Comparison of ENCODE assay signal across 18 cellular contexts in the genomic region with DNA sequence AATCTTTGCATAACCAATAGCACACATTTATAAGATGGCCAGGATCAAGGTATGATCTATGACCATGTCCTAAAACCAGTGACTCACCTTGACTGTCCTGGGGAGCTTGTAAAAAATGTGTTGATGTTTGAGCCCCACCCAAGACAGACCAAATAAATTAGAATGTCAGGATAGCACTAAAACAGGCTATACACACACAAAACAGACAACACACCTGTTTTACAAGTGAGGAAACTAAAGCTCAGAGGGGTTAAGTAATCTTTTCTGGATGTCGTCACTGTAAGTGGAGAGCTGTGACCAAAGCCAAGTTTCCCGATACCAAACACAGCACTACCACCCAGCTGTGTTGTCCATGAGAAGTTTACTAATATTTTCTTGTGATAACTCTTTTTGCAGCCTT.
"Had no signal": no experiment of that assay in that cellular context is flagged by ENCODE, and none has a peak within 500 bp of the region (broad histone marks: within the 10 kb centered on the region; RNA-seq: fewer than 3 reads in every experiment).

No MANE protein-coding gene starts in this region.

- H3K27me3 Mint-ChIP-seq: activated CD4-positive, alpha-beta T cell treated with anti-CD3 and anti-CD28 coated beads, Interleukin-2, amount 10 ng/mL, durations not matched to agents 7 days and 5 days had no signal

- H3K4me1 Mint-ChIP-seq: natural killer cell had no signal

- DNase-seq: activated CD4-positive, alpha-beta T cell treated with anti-CD3 and anti-CD28 coated beads, Interleukin-2, amount 10 ng/mL, durations not matched to agents 7 days and 5 days; activated CD8-positive, alpha-beta memory T cell treated with anti-CD3 and anti-CD28 coated beads, Interleukin-2, amount 50 U/mL, for 48 hours; activated effector memory CD4-positive, alpha-beta T cell treated with anti-CD3 and anti-CD28 coated beads, Interleukin-2, amount 50 U/mL, for 16 hours; activated T-cell treated with anti-CD3 and anti-CD28 coated beads, Interleukin-2, amount 50 U/mL, for 72 hours; amygdala; caudate nucleus; dorsolateral prefrontal cortex; foreskin melanocyte; left lung; natural killer cell; stimulated activated CD4-positive, alpha-beta T cell treated with anti-CD3 and anti-CD28 coated beads, Interleukin-2, amount 100 ng/mL, for 24 hours; stimulated activated naive CD4-positive, alpha-beta T cell treated with Interleukin-2 at 50 U/mL for 16 hours; tibial artery; uterus had no signal

- H3K4me3 Mint-ChIP-seq: activated CD4-positive, alpha-beta T cell treated with anti-CD3 and anti-CD28 coated beads, Interleukin-2, amount 10 ng/mL, durations not matched to agents 7 days and 5 days; activated T-cell treated with anti-CD3 and anti-CD28 coated beads, Interleukin-2, amount 50 U/mL, for 72 hours; natural killer cell; T-helper 1 cell treated with Interleukin-12 subunit alpha and Interleukin-12 subunit beta and Interleukin-4 antibody, amounts not matched to agents 30 μg/mL and 1 μg/mL, for 36 hours had no signal

- H3K27me3 ChIP-seq: dorsolateral prefrontal cortex, left lung, tibial artery, uterus had no signal

- H3K4me3 ChIP-seq: dorsolateral prefrontal cortex, left lung, tibial artery, uterus had no signal

- H3K4me1 ChIP-seq: left lung, parathyroid adenoma, tibial artery, uterus had no signal

- H3K9me3 ChIP-seq: left lung, tibial artery, uterus had no signal

- ATAC-seq: activated CD4-positive, CD25-positive, alpha-beta regulatory T cell treated with anti-CD3 and anti-CD28 coated beads, Interleukin-2, amount 50 U/mL, for 24 hours; activated naive CD4-positive, alpha-beta T cell treated with anti-CD3 and anti-CD28 coated beads, Interleukin-2, amount 50 U/mL, for 72 hours; activated T-cell treated with anti-CD3 and anti-CD28 coated beads, Interleukin-2, amount 50 U/mL, for 72 hours; left lung; natural killer cell had no signal

- H3K27ac ChIP-seq: parathyroid adenoma, tibial artery, uterus had no signal

- H3K9me3 Mint-ChIP-seq: activated CD4-positive, alpha-beta T cell treated with anti-CD3 and anti-CD28 coated beads, Interleukin-2, amount 10 ng/mL, durations not matched to agents 7 days and 5 days; activated naive CD4-positive, alpha-beta T cell treated with anti-CD3 and anti-CD28 coated beads, Interleukin-2, amount 50 U/mL, for 72 hours; activated T-cell treated with anti-CD3 and anti-CD28 coated beads, Interleukin-2, amount 50 U/mL, for 72 hours; natural killer cell; T-helper 1 cell treated with Interleukin-12 subunit alpha and Interleukin-12 subunit beta and Interleukin-4 antibody, amounts not matched to agents 30 μg/mL and 1 μg/mL, for 36 hours had no signal

- H3K36me3 ChIP-seq: uterus had no signal

- H3K27ac Mint-ChIP-seq: activated CD4-positive, alpha-beta T cell treated with anti-CD3 and anti-CD28 coated beads, Interleukin-2, amount 10 ng/mL, durations not matched to agents 7 days and 5 days; activated naive CD4-positive, alpha-beta T cell treated with anti-CD3 and anti-CD28 coated beads, Interleukin-2, amount 50 U/mL, for 72 hours; activated T-cell treated with anti-CD3 and anti-CD28 coated beads, Interleukin-2, amount 50 U/mL, for 72 hours; natural killer cell; T-helper 1 cell treated with Interleukin-12 subunit alpha and Interleukin-12 subunit beta and Interleukin-4 antibody, amounts not matched to agents 30 μg/mL and 1 μg/mL, for 36 hours had no signal
